19 cellular contexts compared by ENCODE assay signal in genomic region chr11:126216526-126217305, GRCh38. TPM values are rescaled to one million over a fixed set of nuclear protein-coding genes. Genes with fewer than 3 reads are reported as not detected.
DNase-seq lines count a peak whose midpoint lies in the region; ATAC-seq, FAIRE-seq and TF ChIP-seq lines count a peak whose summit lies in the region.
"Had no signal": no experiment of that assay in that cellular context is flagged by ENCODE, and none has a peak within 500 bp of the region (broad histone marks: within the 10 kb centered on the region; RNA-seq: fewer than 3 reads in every experiment).

No MANE protein-coding gene starts in this region.

- H3K4ac ChIP-seq in trophoblast cell (ENCODE audit: low read depth, low read length): peak overlapping the region; percentile 89

- no peak overlapping the region for H3K14ac ChIP-seq in trophoblast cell (ENCODE audit: low read length)

- H3K27me3 ChIP-seq in trophoblast cell (ENCODE audit: insufficient read depth, low read length): no peaks in the 10 kb centered on the region
- no peaks in the 10 kb centered on the region for H3K27me3 ChIP-seq in CD8-positive, alpha-beta memory T cell (ENCODE audit: insufficient read depth, low read length, poor library complexity, severe bottlenecking)
- no peaks in the 10 kb centered on the region for H3K27me3 ChIP-seq in ovary

- WGBS in trophoblast cell (ENCODE audit: extremely low coverage, insufficient coverage, insufficient read length): no CpG with 5 or more reads among the region's 6 CpGs
- 74 to 81% (median 75%) methylated on average over 6 of the region's 6 CpGs for WGBS in ovary, 3 donors

- intact Hi-C loops in activated CD8-positive, alpha-beta T cell treated with anti-CD3 and anti-CD28 coated beads for 36 hours (cut with micrococcal nuclease): no loop called here
- intact Hi-C loops in ovary (cut with DNase I): no loop called here

- no peak for TF ChIP-seq EP300 in ovary (IDR thresholded peaks at IDR 0.05)

- H2BK12ac ChIP-seq in trophoblast cell (ENCODE audit: low read length): no peak overlapping the region

- POLR2A ChIA-PET in activated CD8-positive, alpha-beta T cell treated with anti-CD3 and anti-CD28 coated beads for 36 hours (lab: Charles Lee): interaction anchor here (1.6 kb wide), 1 partner anchor 13 kb away, joined by 3 read pairs; no protein-coding TSS in a partner anchor
- POLR2A ChIA-PET in activated CD8-positive, alpha-beta T cell treated with anti-CD3 and anti-CD28 coated beads, Interleukin-2, amount 10 ng/mL, durations not matched to agents 7 days and 5 days (lab: Charles Lee): no interaction called here
- POLR2A ChIA-PET in WTC11 (lab: Charles Lee): no interaction called here
- POLR2A ChIA-PET in CD8-positive, alpha-beta memory T cell (lab: Charles Lee): interaction anchor here (0.7 kb wide), 1 partner anchor 138 kb away, joined by 4 read pairs; no protein-coding TSS in a partner anchor

- peaks cover under 1% of the 10 kb centered on the region for H3K79me1 ChIP-seq in trophoblast cell (ENCODE audit: low read length)

- H3K4me1 ChIP-seq in trophoblast cell (ENCODE audit: control insufficient read depth in 1 of 2, insufficient read depth in 2 of 2, low read length in 2 of 2): no peaks in the 10 kb centered on the region
- H3K4me1 ChIP-seq in CD8-positive, alpha-beta memory T cell (ENCODE audit: insufficient read depth, low read length): peaks cover 12% of the 10 kb centered on the region
- H3K4me1 ChIP-seq in ovary (ENCODE audit: insufficient read depth): no peaks in the 10 kb centered on the region

- H3K9ac ChIP-seq in trophoblast cell (ENCODE audit: low read length): no peak overlapping the region

- no peak overlapping the region for H2BK120ac ChIP-seq in trophoblast cell (ENCODE audit: insufficient read depth, low read length, poor library complexity)

- FAIRE-seq in GM12891 (lab: Jason Lieb, UNC) (peak; percentile 52), RCC 7860 (lab: Jason Lieb, UNC) (no peak)
- FAIRE-seq: GM18507, H1 had no signal

- no peaks in the 10 kb centered on the region for H3K9me3 Mint-ChIP-seq in activated CD8-positive, alpha-beta T cell treated with anti-CD3 and anti-CD28 coated beads for 36 hours
- H3K9me3 Mint-ChIP-seq in activated CD8-positive, alpha-beta T cell treated with anti-CD3 and anti-CD28 coated beads, Interleukin-2, amount 10 ng/mL, durations not matched to agents 7 days and 5 days (ENCODE audit: insufficient read depth): no peaks in the 10 kb centered on the region
- H3K9me3 Mint-ChIP-seq in WTC11: no peaks in the 10 kb centered on the region
- no peaks in the 10 kb centered on the region for H3K9me3 Mint-ChIP-seq in CD8-positive, alpha-beta memory T cell
- H3K9me3 Mint-ChIP-seq: CD4-positive, CD25-positive, alpha-beta regulatory T cell had no signal

- H3K4me1 Mint-ChIP-seq in activated CD8-positive, alpha-beta T cell treated with anti-CD3 and anti-CD28 coated beads for 36 hours (ENCODE audit: low read depth): peaks cover 29% of the 10 kb centered on the region
- H3K4me1 Mint-ChIP-seq in activated CD8-positive, alpha-beta T cell treated with anti-CD3 and anti-CD28 coated beads, Interleukin-2, amount 10 ng/mL, durations not matched to agents 7 days and 5 days (ENCODE audit: low read depth): peaks cover 12% of the 10 kb centered on the region
- peaks cover 10% of the 10 kb centered on the region for H3K4me1 Mint-ChIP-seq in WTC11
- peaks cover 21 to 55% (median 51%) of the 10 kb centered on the region in 3 donors for H3K4me1 Mint-ChIP-seq in CD8-positive, alpha-beta memory T cell

- H3K4me3 ChIP-seq in trophoblast cell (ENCODE audit: low read depth, low read length) (no peak overlapping the region), ovary (no peak overlapping the region)
- no peak overlapping the region for H3K4me3 ChIP-seq in CD8-positive, alpha-beta memory T cell (ENCODE audit: low read length)

- H2AK5ac ChIP-seq in trophoblast cell (ENCODE audit: low read length): no peak overlapping the region

- H3K36me3 Mint-ChIP-seq in activated CD8-positive, alpha-beta T cell treated with anti-CD3 and anti-CD28 coated beads for 36 hours (ENCODE audit: low read depth): no peaks in the 10 kb centered on the region
- no peaks in the 10 kb centered on the region for H3K36me3 Mint-ChIP-seq in activated CD8-positive, alpha-beta T cell treated with anti-CD3 and anti-CD28 coated beads, Interleukin-2, amount 10 ng/mL, durations not matched to agents 7 days and 5 days (ENCODE audit: low read depth)
- no peaks in the 10 kb centered on the region; the same call in 1 of the 2 replicates for H3K36me3 Mint-ChIP-seq in WTC11
- peaks cover 0 to 7% (median 5%) of the 10 kb centered on the region in 3 donors for H3K36me3 Mint-ChIP-seq in CD8-positive, alpha-beta memory T cell

- CTCF ChIA-PET in activated CD8-positive, alpha-beta T cell treated with anti-CD3 and anti-CD28 coated beads for 36 hours (lab: Charles Lee): no interaction called here
- CTCF ChIA-PET in activated CD8-positive, alpha-beta T cell treated with anti-CD3 and anti-CD28 coated beads, Interleukin-2, amount 10 ng/mL, durations not matched to agents 7 days and 5 days (lab: Charles Lee): interaction anchor here (1.2 kb wide), 1 partner anchor 22 kb away, joined by 4 read pairs; no protein-coding TSS in a partner anchor
- CTCF ChIA-PET in WTC11 (lab: Charles Lee): no interaction called here
- CTCF ChIA-PET in CD8-positive, alpha-beta memory T cell (lab: Charles Lee): no interaction called here

- H3K36me3 ChIP-seq in trophoblast cell (ENCODE audit: control insufficient read depth in 1 of 2, insufficient read depth in 2 of 2, low read length in 2 of 2): no peaks in the 10 kb centered on the region
- H3K36me3 ChIP-seq in CD8-positive, alpha-beta memory T cell (ENCODE audit: insufficient read depth, low read length): no peaks in the 10 kb centered on the region
- no peaks in the 10 kb centered on the region for H3K36me3 ChIP-seq in ovary

- no peak for DNase-seq in activated CD8-positive, alpha-beta T cell treated with anti-CD3 and anti-CD28 coated beads for 36 hours
- DNase-seq in activated CD8-positive, alpha-beta T cell treated with anti-CD3 and anti-CD28 coated beads, Interleukin-2, amount 10 ng/mL, durations not matched to agents 7 days and 5 days: no peak
- no peak for DNase-seq in GM12891 (ENCODE audit: insufficient read length, low spot score)
- no peak for DNase-seq in WTC11 (ENCODE audit: low spot score)
- no peak for DNase-seq in trophoblast cell
- no peak for DNase-seq in CD8-positive, alpha-beta memory T cell
- no peak for DNase-seq in RCC 7860 (ENCODE audit: low spot score)
- no peak for DNase-seq in ovary
- DNase-seq: 8988T; CD4-positive, CD25-positive, alpha-beta regulatory T cell; NCI-H1105; NCI-H2081; NCI-H2171 treated with DMSO at 0.1 percent for 48 hours; NCI-H446; NCI-H526 treated with DMSO at 0.1 percent for 48 hours; NK-92 treated with Interleukin-12 subunit alpha and Interleukin-12 subunit beta, amount 100 ng/mL, for 24 hours; Right ventricle myocardium superior had no signal

- no peak overlapping the region for H3K18ac ChIP-seq in trophoblast cell (ENCODE audit: low read length)

- no peak overlapping the region for H2AFZ ChIP-seq in trophoblast cell (ENCODE audit: insufficient read depth, low read length, poor library complexity)

- H3K27ac ChIP-seq in trophoblast cell (ENCODE audit: low read depth, low read length) (no peak overlapping the region), ovary (no peak overlapping the region)
- H3K27ac ChIP-seq in CD8-positive, alpha-beta memory T cell (ENCODE audit: low read depth, low read length): no peak overlapping the region

- no peak overlapping the region for H3K4me2 ChIP-seq in trophoblast cell (ENCODE audit: low read length)

- H4K8ac ChIP-seq in trophoblast cell (ENCODE audit: low read depth, low read length): no peak overlapping the region

- peak overlapping the region; percentile 36 for H4K12ac ChIP-seq in trophoblast cell (ENCODE audit: low read depth, low read length)

- H3K4me3 Mint-ChIP-seq in activated CD8-positive, alpha-beta T cell treated with anti-CD3 and anti-CD28 coated beads for 36 hours: no peak overlapping the region
- no peak overlapping the region for H3K4me3 Mint-ChIP-seq in activated CD8-positive, alpha-beta T cell treated with anti-CD3 and anti-CD28 coated beads, Interleukin-2, amount 10 ng/mL, durations not matched to agents 7 days and 5 days
- H3K4me3 Mint-ChIP-seq in WTC11: no peak overlapping the region
- peak overlapping the region in 1 of 7 donors; percentile 49 for H3K4me3 Mint-ChIP-seq in CD8-positive, alpha-beta memory T cell

- no peak overlapping the region for H4K91ac ChIP-seq in trophoblast cell (ENCODE audit: low read depth, low read length)

- H3K27me3 Mint-ChIP-seq in activated CD8-positive, alpha-beta T cell treated with anti-CD3 and anti-CD28 coated beads for 36 hours: no peaks in the 10 kb centered on the region
- H3K27me3 Mint-ChIP-seq in activated CD8-positive, alpha-beta T cell treated with anti-CD3 and anti-CD28 coated beads, Interleukin-2, amount 10 ng/mL, durations not matched to agents 7 days and 5 days (ENCODE audit: low read depth): no peaks in the 10 kb centered on the region
- no peaks in the 10 kb centered on the region for H3K27me3 Mint-ChIP-seq in WTC11 (ENCODE audit: low read depth)
- no peaks in the 10 kb centered on the region for H3K27me3 Mint-ChIP-seq in CD8-positive, alpha-beta memory T cell

- no peak for TF ChIP-seq CTCF in activated CD8-positive, alpha-beta T cell treated with anti-CD3 and anti-CD28 coated beads for 36 hours (IDR thresholded peaks at IDR 0.05)
- TF ChIP-seq CTCF in WTC11 (IDR thresholded peaks at IDR 0.05) (no peak), ovary (IDR thresholded peaks at IDR 0.05) (no peak)

- H2BK5ac ChIP-seq in trophoblast cell (ENCODE audit: low read depth, low read length, poor library complexity): no peak overlapping the region

- no peak for TF ChIP-seq POLR2A in GM12891 (IDR thresholded peaks at IDR 0.05; ENCODE audit: low read depth, low read length)
- TF ChIP-seq POLR2A in ovary (IDR thresholded peaks at IDR 0.05): no peak

- peaks cover 4% of the 10 kb centered on the region for H3K79me2 ChIP-seq in trophoblast cell (ENCODE audit: control insufficient read depth, insufficient read depth, low read length, poor library complexity)

- H3K27ac Mint-ChIP-seq in activated CD8-positive, alpha-beta T cell treated with anti-CD3 and anti-CD28 coated beads for 36 hours: peak overlapping the region; percentile 13
- no peak overlapping the region for H3K27ac Mint-ChIP-seq in activated CD8-positive, alpha-beta T cell treated with anti-CD3 and anti-CD28 coated beads, Interleukin-2, amount 10 ng/mL, durations not matched to agents 7 days and 5 days
- peak overlapping the region; percentile 13; the same call in 1 of the 2 replicates for H3K27ac Mint-ChIP-seq in WTC11
- no peak overlapping the region for H3K27ac Mint-ChIP-seq in CD8-positive, alpha-beta memory T cell

- ATAC-seq in activated CD8-positive, alpha-beta T cell treated with anti-CD3 and anti-CD28 coated beads for 36 hours: no peak
- ATAC-seq in activated CD8-positive, alpha-beta T cell treated with anti-CD3 and anti-CD28 coated beads, Interleukin-2, amount 10 ng/mL, durations not matched to agents 7 days and 5 days: no peak
- ATAC-seq in WTC11: no peak

- H3K9me3 ChIP-seq in trophoblast cell (ENCODE audit: insufficient read depth, low read depth, low read length) (no peaks in the 10 kb centered on the region), ovary (no peaks in the 10 kb centered on the region)
- H3K9me3 ChIP-seq in CD8-positive, alpha-beta memory T cell (ENCODE audit: low read length): no peaks in the 10 kb centered on the region

- H3K23ac ChIP-seq in trophoblast cell (ENCODE audit: low read length): no peak overlapping the region

RNA-seq across cellular contexts. Expression of gene FAM118B, which starts 5.1 kb away (rescaled TPM):
- total RNA-seq in activated CD8-positive, alpha-beta T cell treated with anti-CD3 and anti-CD28 coated beads for 36 hours: 1 to 10 TPM; 8.9 to 9.5 TPM
- 10 to 100 TPM; 11.8 to 12.8 TPM for total RNA-seq in activated CD8-positive, alpha-beta T cell treated with anti-CD3 and anti-CD28 coated beads, Interleukin-2, amount 10 ng/mL, durations not matched to agents 7 days and 5 days
- polyA plus RNA-seq in GM12891 (2012; ENCODE audit: low read depth, missing spikeins): 10.3 TPM
- total RNA-seq in WTC11 (2021) (33.1 to 35.3 TPM (median 33.2 TPM) in 3 replicates), ovary (10 to 100 TPM in 6 of 7 donors, 1 to 10 TPM in 1; 7.3 to 18.5 (median 12.7) TPM)
- polyA plus RNA-seq in trophoblast cell (2013): 18.0 and 19.0 TPM in 2 replicates
- total RNA-seq in CD8-positive, alpha-beta memory T cell: 10 to 100 TPM; 17.9 to 19.0 TPM
- polyA plus RNA-seq in CD8-positive, alpha-beta memory T cell: 14.2 TPM
- 10 to 100 TPM in 1 of 2 donors, 1 to 10 TPM in 1; 7.4 to 18.9 TPM for polyA plus RNA-seq in ovary

RNA-seq across cellular contexts. Expression of gene RPUSD4, which starts 5.3 kb away (rescaled TPM):
- total RNA-seq in activated CD8-positive, alpha-beta T cell treated with anti-CD3 and anti-CD28 coated beads for 36 hours: 10 to 100 TPM; 38.3 to 43.4 TPM
- 10 to 100 TPM; 31.6 to 32.1 TPM for total RNA-seq in activated CD8-positive, alpha-beta T cell treated with anti-CD3 and anti-CD28 coated beads, Interleukin-2, amount 10 ng/mL, durations not matched to agents 7 days and 5 days
- 26.5 TPM for polyA plus RNA-seq in GM12891 (2012; ENCODE audit: low read depth, missing spikeins)
- total RNA-seq in WTC11 (2021) (43.8 to 46.6 TPM (median 45.0 TPM) in 3 replicates), ovary (10 to 100 TPM; 18.2 to 29.0 (median 26.2) TPM)
- polyA plus RNA-seq in trophoblast cell (2013): 16.6 and 16.8 TPM in 2 replicates
- 10 to 100 TPM; 47.3 to 48.8 TPM for total RNA-seq in CD8-positive, alpha-beta memory T cell
- polyA plus RNA-seq in CD8-positive, alpha-beta memory T cell: 20.4 TPM
- 10 to 100 TPM; 21.6 to 30.3 TPM for polyA plus RNA-seq in ovary

RNA-seq across cellular contexts. Expression of gene SRPRA, which starts 52.0 kb away (rescaled TPM):
- 100 to 1,000 TPM; 127 to 128 TPM for total RNA-seq in activated CD8-positive, alpha-beta T cell treated with anti-CD3 and anti-CD28 coated beads for 36 hours
- 100 to 1,000 TPM in 1 of 2 experiments, 10 to 100 TPM in 1; 99.0 to 103 TPM for total RNA-seq in activated CD8-positive, alpha-beta T cell treated with anti-CD3 and anti-CD28 coated beads, Interleukin-2, amount 10 ng/mL, durations not matched to agents 7 days and 5 days
- polyA plus RNA-seq in GM12891 (2012; ENCODE audit: low read depth, missing spikeins): 76.3 TPM
- total RNA-seq in WTC11 (2021) (59.7 to 64.7 TPM (median 62.2 TPM) in 3 replicates), ovary (100 to 1,000 TPM in 2 of 7 donors, 10 to 100 TPM in 5; 45.3 to 113 (median 86.0) TPM)
- 126 and 135 TPM in 2 replicates for polyA plus RNA-seq in trophoblast cell (2013)
- 100 to 1,000 TPM; 157 TPM for total RNA-seq in CD8-positive, alpha-beta memory T cell
- polyA plus RNA-seq in CD8-positive, alpha-beta memory T cell: 168 TPM
- polyA plus RNA-seq in ovary: 100 to 1,000 TPM in 1 of 2 donors, 10 to 100 TPM in 1; 50.1 to 115 TPM

RNA-seq across cellular contexts. Expression of gene FOXRED1, which starts 52.2 kb away (rescaled TPM):
- 10 to 100 TPM; 46.0 to 47.3 TPM for total RNA-seq in activated CD8-positive, alpha-beta T cell treated with anti-CD3 and anti-CD28 coated beads for 36 hours
- total RNA-seq in activated CD8-positive, alpha-beta T cell treated with anti-CD3 and anti-CD28 coated beads, Interleukin-2, amount 10 ng/mL, durations not matched to agents 7 days and 5 days: 10 to 100 TPM; 46.5 to 50.4 TPM
- polyA plus RNA-seq in GM12891 (2012; ENCODE audit: low read depth, missing spikeins): 23.0 TPM
- 59.4 to 64.4 TPM (median 61.9 TPM) in 3 replicates for total RNA-seq in WTC11 (2021)
- 17.9 and 18.3 TPM in 2 replicates for polyA plus RNA-seq in trophoblast cell (2013)
- 10 to 100 TPM; 40.3 to 42.4 TPM for total RNA-seq in CD8-positive, alpha-beta memory T cell
- polyA plus RNA-seq in CD8-positive, alpha-beta memory T cell: 16.3 TPM
- total RNA-seq in ovary: 10 to 100 TPM; 10.3 to 24.8 (median 17.3) TPM
- 10 to 100 TPM; 15.2 to 18.8 TPM for polyA plus RNA-seq in ovary

Comparison
In these comparisons a context has a peak if more than half of its experiments do, and no peak if none do; other contexts are left out.
1. H3K27ac Mint-ChIP-seq: peak in activated CD8-positive, alpha-beta T cell treated with anti-CD3 and anti-CD28 coated beads for 36 hours (single experiment) and WTC11 (single experiment); none in activated CD8-positive, alpha-beta T cell treated with anti-CD3 and anti-CD28 coated beads, Interleukin-2, amount 10 ng/mL, durations not matched to agents 7 days and 5 days (single experiment) and CD8-positive, alpha-beta memory T cell (0 of 8).
2. POLR2A ChIA-PET loops: an anchor here in activated CD8-positive, alpha-beta T cell treated with anti-CD3 and anti-CD28 coated beads for 36 hours (1.6 kb wide) and CD8-positive, alpha-beta memory T cell (0.7 kb wide); none called in activated CD8-positive, alpha-beta T cell treated with anti-CD3 and anti-CD28 coated beads, Interleukin-2, amount 10 ng/mL, durations not matched to agents 7 days and 5 days and WTC11.